In genomic region chr10:92848037-92848440, GRCh38 we compare ENCODE assay signal across 8 cellular contexts. TPM values are rescaled to one million over a fixed set of nuclear protein-coding genes. Genes with fewer than 3 reads are reported as not detected.
DNase-seq lines count a peak whose midpoint lies in the region; ATAC-seq, FAIRE-seq and TF ChIP-seq lines count a peak whose summit lies in the region.

No MANE protein-coding gene starts in this region.

- H3K9me3 ChIP-seq in ectodermal cell (ENCODE audit: control insufficient read depth, low read length) (no peaks in the 10 kb centered on the region), neutrophil (no peaks in the 10 kb centered on the region)

- DNase-seq in GM12891 (ENCODE audit: insufficient read length, low spot score) (no peak), LNCaP clone FGC (ENCODE audit: low read depth) (no peak), NCI-H526 treated with DMSO at 0.1 percent for 48 hours (lab: John Stamatoyannopoulos, UW) (no peak)

- WGBS in ectodermal cell, 2 experiments, result 5% methylated on average over 32 of the region's 32 CpGs

- FAIRE-seq in GM12891 (lab: Jason Lieb, UNC), result peak; percentile 31

- no peak overlapping the region for H3K27ac ChIP-seq in ectodermal cell (ENCODE audit: insufficient read depth, low read depth, low read length, poor library complexity, severe bottlenecking)
- H3K27ac ChIP-seq in neutrophil, result peak overlapping the region; percentile 94

- H3K4me1 ChIP-seq in ectodermal cell (ENCODE audit: control insufficient read depth, insufficient read depth, low read length) (no peaks in the 10 kb centered on the region), neutrophil (ENCODE audit: control insufficient read depth in 1 of 2, insufficient read depth in 1 of 2, low read depth in 1 of 2, low read length in 1 of 2) (peaks cover 65 to 68% of the 10 kb centered on the region in 2 experiments)

- TF ChIP-seq POLR2A in GM12891 (IDR thresholded peaks at IDR 0.05; ENCODE audit: low read depth, low read length), result no peak

- H3K4me3 ChIP-seq in LNCaP clone FGC (ENCODE audit: low read depth, low read length), result peak overlapping the region; percentile 77
- H3K4me3 ChIP-seq in ectodermal cell (ENCODE audit: insufficient read depth, low read depth, low read length), result peak overlapping the region; percentile 80
- peak overlapping the region; percentile 85 to 99 for H3K4me3 ChIP-seq in neutrophil (ENCODE audit: low read depth in 1 of 2, low read length in 1 of 2)

- H3K27me3 ChIP-seq in ectodermal cell (ENCODE audit: control insufficient read depth, insufficient read depth, low read length, poor library complexity, severe bottlenecking) (peaks cover 20% of the 10 kb centered on the region), neutrophil (no peaks in the 10 kb centered on the region)

- H3K36me3 ChIP-seq in ectodermal cell (ENCODE audit: control insufficient read depth, insufficient read depth, low read length) (no peaks in the 10 kb centered on the region), neutrophil (no peaks in the 10 kb centered on the region)

- TF ChIP-seq CTCF in LNCaP clone FGC (IDR thresholded peaks at IDR 0.05; ENCODE audit: control insufficient read depth, extremely low read depth, insufficient read depth) (no peak), neutrophil (IDR thresholded peaks at IDR 0.05) (no peak)

- ATAC-seq in HG03045 (IDR thresholded peaks at IDR 0.05; ENCODE audit: unreplicated experiment) (no peak), HG03565 (IDR thresholded peaks at IDR 0.05; ENCODE audit: unreplicated experiment) (no peak), GM18498 (IDR thresholded peaks at IDR 0.05; ENCODE audit: unreplicated experiment) (no peak)

TF ChIP-seq in GM12891, 5 proteins besides CTCF, POLR2A, EP300 and RAD21:
- no peak for TF ChIP-seq TAF1 (IDR thresholded peaks at IDR 0.05; ENCODE audit: low read depth, low read length)
- no peak for TF ChIP-seq PAX5 (IDR thresholded peaks at IDR 0.05; ENCODE audit: insufficient read depth, low read length, severe bottlenecking)
- TF ChIP-seq SPI1 (IDR thresholded peaks at IDR 0.05; ENCODE audit: low read depth, low read length), result no peak
- no peak for TF ChIP-seq POLR2AphosphoS5 (IDR thresholded peaks at IDR 0.05; ENCODE audit: low read depth, low read length)
- no peak for TF ChIP-seq POU2F2 (IDR thresholded peaks at IDR 0.05; ENCODE audit: low read depth, low read length)

RNA-seq across cellular contexts. Expression of gene EXOC6, which starts 0.3 kb away (rescaled TPM):
- 4.1 TPM for polyA plus RNA-seq in GM12891 (2012; ENCODE audit: low read depth, missing spikeins)
- polyA plus RNA-seq in ectodermal cell (2013, experiment 1 of 4), result 15.2 TPM
- polyA plus RNA-seq in ectodermal cell (2013, experiment 2 of 4), result 14.4 TPM
- polyA plus RNA-seq in ectodermal cell (2013, experiment 3 of 4), result 14.4 TPM
- 14.7 TPM for polyA plus RNA-seq in ectodermal cell (2013, experiment 4 of 4)
